Comparison of ENCODE assay signal across 8 cellular contexts in genomic region chr4:39032218-39033085, GRCh38. TPM values are rescaled to one million over a fixed set of nuclear protein-coding genes. Genes with fewer than 3 reads are reported as not detected.
DNase-seq lines count a peak whose midpoint lies in the region; ATAC-seq and TF ChIP-seq lines count a peak whose summit lies in the region.

TSS of gene TMEM156 (minus strand) at chr4:39032409. CDS start at chr4:39032313, 96 bp downstream.

- H3K36me3 ChIP-seq in GM23338 (ENCODE audit: insufficient read depth) (no peaks in the 10 kb centered on the region), Loucy (ENCODE audit: insufficient read depth, low read length) (no peaks in the 10 kb centered on the region), muscle layer of duodenum (ENCODE audit: control insufficient read depth in 1 of 2, insufficient read depth in 2 of 2, low read length in 2 of 2) (no peaks in the 10 kb centered on the region)

- H3K4me3 ChIP-seq in GM23338 (no peak within 1 kb of the TSS), Loucy (ENCODE audit: low read length, poor library complexity, severe bottlenecking) (peak within 1 kb of the TSS; percentile 72), muscle layer of duodenum (ENCODE audit: low read depth in 1 of 2, low read length in 2 of 2) (no peak within 1 kb of the TSS)

- H3K36me3 Mint-ChIP-seq in GM23338 (ENCODE audit: low read depth): no peaks in the 10 kb centered on the region
- H3K36me3 Mint-ChIP-seq in activated T-helper 17 cell treated with anti-CD3 and anti-CD28 coated beads, Interleukin-2, amount 50 U/mL, for 72 hours (ENCODE audit: low read depth): peaks cover 6% of the 10 kb centered on the region

- TF ChIP-seq CTCF in GM23338 (conservative IDR thresholded peaks at IDR 0.05; ENCODE audit: low read depth in 2 of 2) (no peak), Loucy (conservative IDR thresholded peaks at IDR 0.05; ENCODE audit: low read length) (no peak)

- H3K9ac ChIP-seq in Loucy (ENCODE audit: low read depth, low read length, poor library complexity, severe bottlenecking): peak within 1 kb of the TSS; percentile 73

- H3K4me1 Mint-ChIP-seq in GM23338: no peaks in the 10 kb centered on the region; the same call in 2 of the 3 replicates
- H3K4me1 Mint-ChIP-seq in activated T-helper 17 cell treated with anti-CD3 and anti-CD28 coated beads, Interleukin-2, amount 50 U/mL, for 72 hours: peaks cover 8% of the 10 kb centered on the region

- H2AFZ ChIP-seq in GM23338 (peak within 1 kb of the TSS; percentile 49), Loucy (ENCODE audit: low read length) (peak within 1 kb of the TSS; percentile 69; the same call in 1 of the 2 replicates)

- H3K9me2 ChIP-seq in GM23338 (ENCODE audit: insufficient read depth) (no peaks in the 10 kb centered on the region), Loucy (replicated peaks; ENCODE audit: low read depth, low read length) (no peaks in the 10 kb centered on the region)

- DNase-seq in GM23338 (ENCODE audit: low spot score) (no peak), left ventricle myocardium superior (no peak), hippocampal formation (lab: John Stamatoyannopoulos, UW) (no peak), dedifferentiated amniotic fluid mesenchymal stem cell (ENCODE audit: extremely low spot score) (no peak)

- H3K27ac Mint-ChIP-seq in GM23338: no peak within 1 kb of the TSS
- peak within 1 kb of the TSS; percentile 89 for H3K27ac Mint-ChIP-seq in activated T-helper 17 cell treated with anti-CD3 and anti-CD28 coated beads, Interleukin-2, amount 50 U/mL, for 72 hours

- peaks cover 2% of the 10 kb centered on the region; the same call in 1 of the 2 replicates for H3K4me1 ChIP-seq in GM23338 (ENCODE audit: insufficient read depth)
- H3K4me1 ChIP-seq in Loucy (ENCODE audit: insufficient read depth, low read length, poor library complexity, severe bottlenecking): peaks cover 59% of the 10 kb centered on the region
- H3K4me1 ChIP-seq in muscle layer of duodenum (ENCODE audit: control insufficient read depth in 1 of 2, insufficient read depth in 2 of 2, low read length in 2 of 2): peaks cover 0 to 3% of the 10 kb centered on the region in 2 donors

- H3F3A ChIP-seq in GM23338 (replicated peaks; ENCODE audit: low read depth): no peaks in the 10 kb centered on the region
- H3F3A ChIP-seq in Loucy (ENCODE audit: low read depth): peaks cover 6% of the 10 kb centered on the region; the same call in 1 of the 2 replicates

- H3K4me2 ChIP-seq in GM23338: no peak within 1 kb of the TSS
- H3K4me2 ChIP-seq in Loucy (ENCODE audit: low read depth, low read length, poor library complexity, severe bottlenecking): peak within 1 kb of the TSS; percentile 74

- H3K27ac ChIP-seq in GM23338 (ENCODE audit: low read depth) (no peak within 1 kb of the TSS), muscle layer of duodenum (ENCODE audit: low read length) (peak within 1 kb of the TSS; percentile 45)

- peaks cover 1% of the 10 kb centered on the region for H3K27me3 Mint-ChIP-seq in GM23338 (ENCODE audit: insufficient read depth, low read depth, poor library complexity)
- H3K27me3 Mint-ChIP-seq in activated T-helper 17 cell treated with anti-CD3 and anti-CD28 coated beads, Interleukin-2, amount 50 U/mL, for 72 hours: no peaks in the 10 kb centered on the region

- peak; percentile 72 for ATAC-seq in GM18502 (IDR thresholded peaks at IDR 0.05; ENCODE audit: poor library complexity, unreplicated experiment)
- no peak for ATAC-seq in GM23338
- ATAC-seq in activated T-helper 17 cell treated with anti-CD3 and anti-CD28 coated beads, Interleukin-2, amount 50 U/mL, for 72 hours (replicated peaks): peak; percentile 88
- no peak for ATAC-seq in left ventricle myocardium superior

- no peaks in the 10 kb centered on the region for H3K27me3 ChIP-seq in GM23338 (ENCODE audit: insufficient read depth)
- H3K27me3 ChIP-seq in Loucy (ENCODE audit: insufficient read depth, low read length, poor library complexity, severe bottlenecking): no peaks in the 10 kb centered on the region
- H3K27me3 ChIP-seq in muscle layer of duodenum (ENCODE audit: low read depth, low read length): no peaks in the 10 kb centered on the region

- no peaks in the 10 kb centered on the region for H3K9me3 Mint-ChIP-seq in GM23338
- no peaks in the 10 kb centered on the region for H3K9me3 Mint-ChIP-seq in activated T-helper 17 cell treated with anti-CD3 and anti-CD28 coated beads, Interleukin-2, amount 50 U/mL, for 72 hours

- intact Hi-C loops in left ventricle myocardium superior (cut with micrococcal nuclease): no loop called here

- no peak within 1 kb of the TSS for H3K4me3 Mint-ChIP-seq in GM23338
- peak within 1 kb of the TSS; percentile 84 for H3K4me3 Mint-ChIP-seq in activated T-helper 17 cell treated with anti-CD3 and anti-CD28 coated beads, Interleukin-2, amount 50 U/mL, for 72 hours

- no peaks in the 10 kb centered on the region for H3K9me3 ChIP-seq in Loucy (ENCODE audit: insufficient read depth, low read depth, low read length)
- no peaks in the 10 kb centered on the region for H3K9me3 ChIP-seq in muscle layer of duodenum (ENCODE audit: control insufficient read depth in 1 of 2, low read length in 2 of 2)

- H3K79me2 ChIP-seq in GM23338 (replicated peaks; ENCODE audit: insufficient read depth) (no peaks in the 10 kb centered on the region), Loucy (ENCODE audit: insufficient read depth, low read length) (peaks cover 31% of the 10 kb centered on the region)

- H4K20me1 ChIP-seq in GM23338 (replicated peaks; ENCODE audit: insufficient read depth) (no peaks in the 10 kb centered on the region), Loucy (ENCODE audit: insufficient read depth, low read length, poor library complexity, severe bottlenecking) (no peaks in the 10 kb centered on the region)

TF ChIP-seq in GM23338, 12 proteins besides CTCF, POLR2A, EP300 and RAD21:
- TF ChIP-seq EZH2 (IDR thresholded peaks at IDR 0.05; ENCODE audit: low read depth, unreplicated experiment): no peak
- no peak for TF ChIP-seq ETS1 (IDR thresholded peaks at IDR 0.05)
- TF ChIP-seq ZNF114 (CRISPR knock-in tag; IDR thresholded peaks at IDR 0.05): no peak

RNA-seq across cellular contexts. Expression of gene TMEM156, which starts in this region (rescaled TPM):
- total RNA-seq in GM23338 (2014; rRNA removed; shearing (Covaris generic)): not detected in 2 replicates
- polyA plus RNA-seq in GM23338 (2016; fragmentation: Nextera tagmentation; extraction: Ambion mirVana): not detected in 2 replicates
- total RNA-seq in activated T-helper 17 cell treated with anti-CD3 and anti-CD28 coated beads, Interleukin-2, amount 50 U/mL, for 72 hours: 10 to 100 TPM; 25.7 to 37.9 TPM
- not detected for total RNA-seq in left ventricle myocardium superior

Comparison
In these comparisons a context has a peak if more than half of its experiments do, and no peak if none do; other contexts are left out.
1. RNA of gene TMEM156 (total RNA-seq): 25.7 to 37.9 TPM in activated T-helper 17 cell treated with anti-CD3 and anti-CD28 coated beads, Interleukin-2, amount 50 U/mL, for 72 hours; not detected in left ventricle myocardium superior (single experiment) and not detected in GM23338; every median in the first group is over 10 times any median in the second.
2. ATAC-seq: peak in GM18502 (single experiment) and activated T-helper 17 cell treated with anti-CD3 and anti-CD28 coated beads, Interleukin-2, amount 50 U/mL, for 72 hours (single experiment); none in GM23338 (single experiment) and left ventricle myocardium superior (single experiment).